In the genomic region with DNA sequence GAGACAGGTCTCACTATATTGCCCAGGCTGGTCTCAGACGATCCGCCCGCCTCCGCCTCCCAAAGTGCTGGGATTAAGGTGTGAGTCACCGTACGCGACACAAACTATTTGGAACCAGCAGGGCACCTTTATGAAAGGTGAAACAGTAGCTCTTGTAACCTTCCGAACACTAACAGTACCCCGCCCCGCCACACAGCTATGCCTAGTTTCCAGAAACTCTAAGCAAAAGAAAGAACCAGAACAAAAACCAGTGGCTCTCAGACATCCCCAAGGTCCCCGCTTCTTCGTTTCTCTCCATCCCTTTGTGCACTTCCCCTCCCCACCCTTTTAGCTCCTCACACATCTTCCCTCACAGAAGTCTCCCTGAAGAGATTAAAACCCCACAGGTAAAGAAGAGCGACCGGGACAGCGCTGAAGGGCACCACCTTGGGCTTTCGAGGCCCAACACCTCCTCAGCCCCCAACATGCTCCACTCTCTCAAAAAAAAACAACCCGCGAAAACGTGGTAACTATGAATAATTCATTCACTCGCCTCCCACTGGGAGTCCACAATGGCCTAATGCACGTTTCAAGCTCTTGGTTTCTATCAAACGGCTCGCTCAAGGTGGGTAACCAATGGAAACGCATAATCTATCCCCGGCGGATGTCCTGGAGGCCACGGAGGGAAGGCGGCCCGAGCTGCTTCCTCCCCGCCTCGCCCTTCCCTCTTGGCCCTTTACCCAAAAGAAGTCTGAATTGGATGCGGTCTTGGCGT, we compare ENCODE assay signal across 8 cellular contexts. TPM values are rescaled to one million over a fixed set of nuclear protein-coding genes. Genes with fewer than 3 reads are reported as not detected.
DNase-seq lines count a peak whose midpoint lies in the region; ATAC-seq and TF ChIP-seq lines count a peak whose summit lies in the region.

No MANE protein-coding gene starts in this region.

- TF ChIP-seq RAD21 in neural cell (conservative IDR thresholded peaks at IDR 0.05), result no peak

- intact Hi-C loops in vagina (cut with DNase I), result no loop called here

- peak overlapping the region; percentile 95 for H3K27ac Mint-ChIP-seq in WTC11

- H4K20me1 ChIP-seq in KMS-11 (ENCODE audit: insufficient read depth) (no peaks in the 10 kb centered on the region), neural cell (ENCODE audit: insufficient read depth) (no peaks in the 10 kb centered on the region)

- H3K9me2 ChIP-seq in neural cell (ENCODE audit: insufficient read depth, low read length), result no peaks in the 10 kb centered on the region

- H3K27me3 Mint-ChIP-seq in WTC11 (ENCODE audit: low read depth), result no peaks in the 10 kb centered on the region

- TF ChIP-seq POLR2A in vagina (IDR thresholded peaks at IDR 0.05), result no peak

- H3F3A ChIP-seq in neural cell (ENCODE audit: insufficient read depth, low read length, poor library complexity, severe bottlenecking), result no peaks in the 10 kb centered on the region

- 4 to 5% methylated on average over 33 of the region's 33 CpGs for WGBS in esophagus, 2 donors

- CTCF ChIA-PET in WTC11 (lab: Charles Lee), result interaction anchor here (0.8 to 2.2 kb wide), 8 partner anchors 9 to 154 kb away, joined by 3 to 15 read pairs (median 4); a partner anchor contains a TSS

- no peak for TF ChIP-seq EP300 in neural cell (conservative IDR thresholded peaks at IDR 0.05; ENCODE audit: poor library complexity, severe bottlenecking)

- H3K27ac ChIP-seq in KMS-11, result peak overlapping the region; percentile 73; the same call in 1 of the 2 replicates
- peak overlapping the region; percentile 96 to 98 for H3K27ac ChIP-seq in esophagus (ENCODE audit: low read depth in 2 of 2, low read length in 1 of 2)
- H3K27ac ChIP-seq in neural cell (ENCODE audit: low read length), result peak overlapping the region; percentile 92
- H3K27ac ChIP-seq in vagina, result peak overlapping the region; percentile 94

- no peaks in the 10 kb centered on the region for H3K36me3 ChIP-seq in KMS-11 (ENCODE audit: insufficient read depth)
- H3K36me3 ChIP-seq in esophagus (ENCODE audit: control insufficient read depth in 2 of 2, insufficient read depth in 2 of 2, low read length in 1 of 2), result peaks cover 0 to 3% of the 10 kb centered on the region in 2 donors
- peaks cover 6% of the 10 kb centered on the region for H3K36me3 ChIP-seq in neural cell (ENCODE audit: insufficient read depth, low read length)
- H3K36me3 ChIP-seq in vagina, result peaks cover 0 to 11% of the 10 kb centered on the region in 2 donors

- POLR2A ChIA-PET in WTC11 (lab: Charles Lee), result interaction anchor here (0.7 to 1.5 kb wide), 6 partner anchors 8 to 67 kb away, joined by 3 to 6 read pairs (median 3); a partner anchor contains a TSS

- H3K4me2 ChIP-seq in KMS-11, result peak overlapping the region; percentile 68
- peak overlapping the region; percentile 86 for H3K4me2 ChIP-seq in neural cell (ENCODE audit: low read length)

- H3K4me3 ChIP-seq in KMS-11 (IDR thresholded peaks at IDR 0.05; ENCODE audit: insufficient read depth, low read depth, low read length) (no peak overlapping the region), esophagus (ENCODE audit: low read depth in 1 of 2, low read length in 2 of 2) (peak overlapping the region; percentile 63 to 98), neural cell (ENCODE audit: low read length) (peak overlapping the region; percentile 100), vagina (peak overlapping the region; percentile 88 to 91)

- H3K4me1 ChIP-seq in KMS-11 (ENCODE audit: low read depth, poor library complexity, severe bottlenecking) (peaks cover 18% of the 10 kb centered on the region), esophagus (ENCODE audit: control insufficient read depth in 2 of 2, insufficient read depth in 2 of 2, low read length in 1 of 2) (peaks cover 1 to 2% of the 10 kb centered on the region in 2 donors), vagina (peaks cover 74% of the 10 kb centered on the region)

- DNase-seq in EH (ENCODE audit: low read depth) (peak; percentile 59), WTC11 (ENCODE audit: low spot score) (no peak), vagina (ENCODE audit: extremely low spot score in 2 of 2) (no peak), iPS-NIHi11 (ENCODE audit: low spot score) (no peak)

- TF ChIP-seq CTCF in KMS-11 (conservative IDR thresholded peaks at IDR 0.05; ENCODE audit: low read depth, low read length), result no peak
- TF ChIP-seq CTCF in WTC11 (IDR thresholded peaks at IDR 0.05), result no peak
- TF ChIP-seq CTCF in neural cell (IDR thresholded peaks at IDR 0.05; ENCODE audit: poor library complexity, severe bottlenecking), result no peak
- TF ChIP-seq CTCF in vagina (IDR thresholded peaks at IDR 0.05), result no peak

- peaks cover 22% of the 10 kb centered on the region for H3K36me3 Mint-ChIP-seq in WTC11

- no peaks in the 10 kb centered on the region for H3K9me3 Mint-ChIP-seq in WTC11

- H3K27me3 ChIP-seq in KMS-11 (ENCODE audit: insufficient read depth, low read depth) (no peaks in the 10 kb centered on the region), esophagus (ENCODE audit: control insufficient read depth in 1 of 2, insufficient read depth in 2 of 2, low read length in 2 of 2) (no peaks in the 10 kb centered on the region), neural cell (ENCODE audit: insufficient read depth, low read depth, low read length) (no peaks in the 10 kb centered on the region), vagina (no peaks in the 10 kb centered on the region)

- ATAC-seq in GM21576 (IDR thresholded peaks at IDR 0.05; ENCODE audit: unreplicated experiment) (peak; percentile 11), WTC11 (peak; percentile 13)

- peaks cover 49% of the 10 kb centered on the region for H3K79me2 ChIP-seq in KMS-11 (ENCODE audit: insufficient read depth, low read depth)
- peaks cover 81% of the 10 kb centered on the region for H3K79me2 ChIP-seq in neural cell (replicated peaks; ENCODE audit: insufficient read depth, low read length)

- H3K9ac ChIP-seq in KMS-11 (peak overlapping the region; percentile 56; the same call in 1 of the 2 replicates), neural cell (ENCODE audit: low read length) (peak overlapping the region; percentile 94)

- peaks cover 27% of the 10 kb centered on the region for H3K4me1 Mint-ChIP-seq in WTC11

- H3K4me3 Mint-ChIP-seq in WTC11, result peak overlapping the region; percentile 98

- H2AFZ ChIP-seq in KMS-11 (ENCODE audit: low read depth), result peak overlapping the region; percentile 76
- H2AFZ ChIP-seq in neural cell (ENCODE audit: low read depth, low read length), result peak overlapping the region; percentile 60

- H3K9me3 ChIP-seq in esophagus (ENCODE audit: control insufficient read depth in 2 of 2, insufficient read depth in 1 of 2, low read depth in 1 of 2, low read length in 1 of 2) (no peaks in the 10 kb centered on the region), neural cell (ENCODE audit: low read length) (no peaks in the 10 kb centered on the region), vagina (no peaks in the 10 kb centered on the region)

TF ChIP-seq in WTC11, 78 proteins besides CTCF, POLR2A, EP300 and RAD21 (continues in another document):
- no peak for TF ChIP-seq SOX15 (CRISPR knock-in tag; IDR thresholded peaks at IDR 0.05)
- TF ChIP-seq MXD4 (CRISPR knock-in tag; IDR thresholded peaks at IDR 0.05; ENCODE audit: borderline replicate concordance), result no peak
- TF ChIP-seq NFYB (CRISPR knock-in tag; conservative IDR thresholded peaks at IDR 0.05; ENCODE audit: low read depth), result no peak

TF ChIP-seq in neural cell, 6 proteins besides CTCF, POLR2A, EP300 and RAD21:
- TF ChIP-seq POLR2AphosphoS5 (IDR thresholded peaks at IDR 0.05) (peak; percentile 11), MXI1 (conservative IDR thresholded peaks at IDR 0.05; ENCODE audit: poor library complexity, severe bottlenecking) (peak; percentile 61)
- TF ChIP-seq, protein P1, sequence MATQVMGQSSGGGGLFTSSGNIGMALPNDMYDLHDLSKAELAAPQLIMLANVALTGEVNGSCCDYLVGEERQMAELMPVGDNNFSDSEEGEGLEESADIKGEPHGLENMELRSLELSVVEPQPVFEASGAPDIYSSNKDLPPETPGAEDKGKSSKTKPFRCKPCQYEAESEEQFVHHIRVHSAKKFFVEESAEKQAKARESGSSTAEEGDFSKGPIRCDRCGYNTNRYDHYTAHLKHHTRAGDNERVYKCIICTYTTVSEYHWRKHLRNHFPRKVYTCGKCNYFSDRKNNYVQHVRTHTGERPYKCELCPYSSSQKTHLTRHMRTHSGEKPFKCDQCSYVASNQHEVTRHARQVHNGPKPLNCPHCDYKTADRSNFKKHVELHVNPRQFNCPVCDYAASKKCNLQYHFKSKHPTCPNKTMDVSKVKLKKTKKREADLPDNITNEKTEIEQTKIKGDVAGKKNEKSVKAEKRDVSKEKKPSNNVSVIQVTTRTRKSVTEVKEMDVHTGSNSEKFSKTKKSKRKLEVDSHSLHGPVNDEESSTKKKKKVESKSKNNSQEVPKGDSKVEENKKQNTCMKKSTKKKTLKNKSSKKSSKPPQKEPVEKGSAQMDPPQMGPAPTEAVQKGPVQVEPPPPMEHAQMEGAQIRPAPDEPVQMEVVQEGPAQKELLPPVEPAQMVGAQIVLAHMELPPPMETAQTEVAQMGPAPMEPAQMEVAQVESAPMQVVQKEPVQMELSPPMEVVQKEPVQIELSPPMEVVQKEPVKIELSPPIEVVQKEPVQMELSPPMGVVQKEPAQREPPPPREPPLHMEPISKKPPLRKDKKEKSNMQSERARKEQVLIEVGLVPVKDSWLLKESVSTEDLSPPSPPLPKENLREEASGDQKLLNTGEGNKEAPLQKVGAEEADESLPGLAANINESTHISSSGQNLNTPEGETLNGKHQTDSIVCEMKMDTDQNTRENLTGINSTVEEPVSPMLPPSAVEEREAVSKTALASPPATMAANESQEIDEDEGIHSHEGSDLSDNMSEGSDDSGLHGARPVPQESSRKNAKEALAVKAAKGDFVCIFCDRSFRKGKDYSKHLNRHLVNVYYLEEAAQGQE (IDR thresholded peaks at IDR 0.05; ENCODE audit: borderline replicate concordance), result no peak

RNA-seq across cellular contexts. Expression of a gene that starts 0.9 kb away (rescaled TPM):
- total RNA-seq in WTC11 (2021) (23.9 to 29.2 TPM (median 24.8 TPM) in 3 replicates), vagina (21.6 TPM)
- polyA plus RNA-seq in esophagus (10 to 100 TPM in 1 of 2 donors, 1 to 10 TPM in 1; 7.1 to 12.7 TPM), neural cell (25.5 and 27.2 TPM in 2 replicates)
- polyA minus RNA-seq in neural cell, result 53.6 and 58.3 TPM in 2 replicates

RNA-seq across cellular contexts. Expression of a gene that starts 1.2 kb away (rescaled TPM):
- total RNA-seq in WTC11 (2021), result 34.7 to 36.7 TPM (median 36.4 TPM) in 3 replicates
- 10 to 100 TPM; 35.1 to 39.3 TPM for polyA plus RNA-seq in esophagus
- 86.5 and 169 TPM in 2 replicates for polyA plus RNA-seq in neural cell
- polyA minus RNA-seq in neural cell, result 36.3 and 39.6 TPM in 2 replicates
- total RNA-seq in vagina, result 17.2 TPM

RNA-seq across cellular contexts. Expression of a gene that starts 32.6 kb away (rescaled TPM):
- 11.8 to 15.5 TPM (median 12.3 TPM) in 3 replicates for total RNA-seq in WTC11 (2021)
- polyA plus RNA-seq in esophagus, result 10 to 100 TPM; 11.0 to 11.5 TPM
- 8.2 and 10.2 TPM in 2 replicates for polyA plus RNA-seq in neural cell
- polyA minus RNA-seq in neural cell, result 5.9 and 6.8 TPM in 2 replicates
- total RNA-seq in vagina, result 17.7 TPM

RNA-seq across cellular contexts. Expression of a gene that starts 38.9 kb away (rescaled TPM):
- total RNA-seq in WTC11 (2021), result 529 to 555 TPM (median 531 TPM) in 3 replicates
- polyA plus RNA-seq in esophagus, result 100 to 1,000 TPM; 117 to 134 TPM
- polyA plus RNA-seq in neural cell, result 918 and 1,148 TPM in 2 replicates
- 398 and 444 TPM in 2 replicates for polyA minus RNA-seq in neural cell
- 179 TPM for total RNA-seq in vagina
